ENCODE assay signal across 30 cellular contexts in genomic region chr6:36703982-36704381, GRCh38. TPM values are rescaled to one million over a fixed set of nuclear protein-coding genes. Genes with fewer than 3 reads are reported as not detected.
"Had no signal": no experiment of that assay in that cellular context is flagged by ENCODE, and none has a peak within 500 bp of the region (broad histone marks: within the 10 kb centered on the region; RNA-seq: fewer than 3 reads in every experiment).

No MANE protein-coding gene starts in this region.

- H3K4me2 ChIP-seq: neural progenitor cell had no signal

- H3K27ac ChIP-seq: dorsolateral prefrontal cortex, epithelial cell of prostate, gastrocnemius medialis, neural progenitor cell, pancreas, thoracic aorta, tibial nerve, upper lobe of left lung, uterus had no signal

- H3K36me3 Mint-ChIP-seq: naive thymus-derived CD4-positive, alpha-beta T cell; neural progenitor cell; stimulated activated memory B cell treated with anti-CD40 and anti-IgM and Interleukin-4, amounts not matched to agents 10 μg/mL and 1 μg/mL and 100 μg/mL, for 72 hours had no signal

- H3K9me3 ChIP-seq: gastrocnemius medialis, pancreas, thoracic aorta, tibial nerve, upper lobe of left lung, uterus had no signal

- H3K36me3 ChIP-seq: gastrocnemius medialis, neural progenitor cell, pancreas, thoracic aorta, tibial nerve, upper lobe of left lung, uterus had no signal

- H3K27ac Mint-ChIP-seq: naive thymus-derived CD4-positive, alpha-beta T cell; nephron; neural progenitor cell; stimulated activated memory B cell treated with anti-CD40 and anti-IgM and Interleukin-4, amounts not matched to agents 10 μg/mL and 1 μg/mL and 100 μg/mL, for 72 hours had no signal

- H3K9me3 Mint-ChIP-seq: nephron; neural progenitor cell; stimulated activated memory B cell treated with anti-CD40 and anti-IgM and Interleukin-4, amounts not matched to agents 10 μg/mL and 1 μg/mL and 100 μg/mL, for 72 hours had no signal

- H3K4me1 ChIP-seq: gastrocnemius medialis, neural progenitor cell, pancreas, tibial nerve, uterus had no signal

- H3K27me3 ChIP-seq: gastrocnemius medialis, neural progenitor cell, pancreas, tibial nerve, upper lobe of left lung, uterus had no signal

- FAIRE-seq: colon, keratinocyte, pancreas had no signal

- H3K4me3 Mint-ChIP-seq: nephron; neural progenitor cell; stimulated activated memory B cell treated with anti-CD40 and anti-IgM and Interleukin-4, amounts not matched to agents 10 μg/mL and 1 μg/mL and 100 μg/mL, for 72 hours had no signal

- H3K4me3 ChIP-seq: dorsolateral prefrontal cortex, gastrocnemius medialis, neural progenitor cell, pancreas, thoracic aorta, tibial nerve, upper lobe of left lung, uterus had no signal

- ATAC-seq: esophagus mucosa; gastrocnemius medialis; left lobe of liver; naive thymus-derived CD4-positive, alpha-beta T cell; pancreas; sciatic nerve; stimulated activated memory B cell treated with anti-CD40 and anti-IgM and Interleukin-4, amounts not matched to agents 10 μg/mL and 1 μg/mL and 100 μg/mL, for 72 hours; stimulated activated naive CD8-positive, alpha-beta T cell treated with anti-CD3 and anti-CD28 coated beads, Interleukin-15, Interleukin-2, amounts not matched to agents 100 U/mL and 50 U/mL, for 24 hours had no signal

- DNase-seq: effector CD4-positive, alpha-beta T cell; foreskin fibroblast; gastrocnemius medialis; head of caudate nucleus; mesenchymal stem cell; midbrain; naive thymus-derived CD4-positive, alpha-beta T cell; nucleus accumbens; pancreas; stimulated activated CD4-positive, alpha-beta T cell treated with anti-CD3 and anti-CD28 coated beads, Interleukin-4, amount 100 ng/mL, for 4 hours; stimulated activated naive CD8-positive, alpha-beta T cell treated with anti-CD3 and anti-CD28 coated beads, Interleukin-15, Interleukin-2, amounts not matched to agents 100 U/mL and 50 U/mL, for 24 hours; substantia nigra; upper lobe of left lung; uterus had no signal

- H3K9ac ChIP-seq: neural progenitor cell had no signal

- H2AFZ ChIP-seq: neural progenitor cell had no signal

- H3K27me3 Mint-ChIP-seq: stimulated activated memory B cell treated with anti-CD40 and anti-IgM and Interleukin-4, amounts not matched to agents 10 μg/mL and 1 μg/mL and 100 μg/mL, for 72 hours had no signal

RNA-seq across cellular contexts. Expression of gene RAB44, which starts 6.4 kb away (rescaled TPM):
- total RNA-seq: cerebellum, lung microvascular endothelial cell, progenitor cell of endocrine pancreas, skeletal muscle tissue had no signal
- polyA plus RNA-seq: naive thymus-derived CD4-positive, alpha-beta T cell had no signal
